In the genomic region with DNA sequence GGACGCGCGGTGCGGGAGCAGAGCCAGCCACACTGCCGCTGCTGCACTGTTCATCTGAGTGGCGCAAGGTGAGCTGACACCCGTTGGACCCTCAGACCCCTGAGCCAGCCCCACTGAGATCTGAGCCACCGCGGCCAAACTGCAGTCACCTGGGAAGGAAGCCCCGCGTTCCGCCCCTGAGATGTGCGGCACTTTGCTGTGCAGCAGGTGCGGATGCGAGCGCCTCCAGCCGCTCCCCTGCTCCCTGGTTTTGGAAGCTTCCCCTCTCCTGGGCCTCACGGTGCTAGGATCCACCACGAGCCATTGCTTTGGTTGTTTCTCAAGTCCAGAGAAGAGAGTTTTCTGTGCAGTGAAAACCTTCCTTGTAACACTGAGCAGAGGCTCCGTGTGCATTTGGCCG, we compare ENCODE assay signal across 6 cellular contexts.
DNase-seq lines count a peak whose midpoint lies in the region; ATAC-seq and TF ChIP-seq lines count a peak whose summit lies in the region.
"Not testable (repeated sequence)": the region's sequence is repeated elsewhere in the genome, so short reads cannot be mapped to it uniquely, and the experiment has no call there.

No MANE protein-coding gene starts in this region.

- WGBS in upper lobe of left lung, 2 donors = 70 to 83% methylated on average over 11 to 13 of the region's 21 CpGs

- DNase-seq in activated CD8-positive, alpha-beta memory T cell treated with anti-CD3 and anti-CD28 coated beads for 24 hours = peak; percentile 32
- DNase-seq in coronary artery (ENCODE audit: low spot score) (peak; percentile 14), islet precursor cell (peak; percentile 28), sciatic nerve (ENCODE audit: low spot score) (peak; percentile 35), upper lobe of left lung (peak in 1 of 2 donors; percentile 66)
- not testable (repeated sequence) for DNase-seq in mucosa of descending colon

- TF ChIP-seq CTCF in coronary artery (IDR thresholded peaks at IDR 0.05); mucosa of descending colon (IDR thresholded peaks at IDR 0.05); upper lobe of left lung (IDR thresholded peaks at IDR 0.05): not testable (repeated sequence)

- not testable (repeated sequence) for H3K9me3 ChIP-seq in mucosa of descending colon, upper lobe of left lung

- peak; percentile 18 for ATAC-seq in mucosa of descending colon
- ATAC-seq in sciatic nerve = peak; percentile 24
- ATAC-seq in upper lobe of left lung (ENCODE audit: low FRiP score in 2 of 2) = peak; percentile 7 to 21

- H3K4me1 ChIP-seq in mucosa of descending colon (ENCODE audit: low read depth); upper lobe of left lung: not testable (repeated sequence)

- H3K36me3 ChIP-seq in mucosa of descending colon (ENCODE audit: low read depth); upper lobe of left lung: not testable (repeated sequence)

- not testable (repeated sequence) for H3K4me3 ChIP-seq in coronary artery, mucosa of descending colon, upper lobe of left lung

- not testable (repeated sequence) for TF ChIP-seq EP300 in upper lobe of left lung (IDR thresholded peaks at IDR 0.05)

- TF ChIP-seq POLR2A in upper lobe of left lung (IDR thresholded peaks at IDR 0.05) = not testable (repeated sequence)

- not testable (repeated sequence) for H3K27ac ChIP-seq in coronary artery, upper lobe of left lung

- intact Hi-C loops in mucosa of descending colon (cut with DNase I, micrococcal nuclease); sciatic nerve (cut with DNase I): not testable (repeated sequence)

- H3K27me3 ChIP-seq in upper lobe of left lung = not testable (repeated sequence)
